9 cellular contexts compared by ENCODE assay signal in the genomic region with DNA sequence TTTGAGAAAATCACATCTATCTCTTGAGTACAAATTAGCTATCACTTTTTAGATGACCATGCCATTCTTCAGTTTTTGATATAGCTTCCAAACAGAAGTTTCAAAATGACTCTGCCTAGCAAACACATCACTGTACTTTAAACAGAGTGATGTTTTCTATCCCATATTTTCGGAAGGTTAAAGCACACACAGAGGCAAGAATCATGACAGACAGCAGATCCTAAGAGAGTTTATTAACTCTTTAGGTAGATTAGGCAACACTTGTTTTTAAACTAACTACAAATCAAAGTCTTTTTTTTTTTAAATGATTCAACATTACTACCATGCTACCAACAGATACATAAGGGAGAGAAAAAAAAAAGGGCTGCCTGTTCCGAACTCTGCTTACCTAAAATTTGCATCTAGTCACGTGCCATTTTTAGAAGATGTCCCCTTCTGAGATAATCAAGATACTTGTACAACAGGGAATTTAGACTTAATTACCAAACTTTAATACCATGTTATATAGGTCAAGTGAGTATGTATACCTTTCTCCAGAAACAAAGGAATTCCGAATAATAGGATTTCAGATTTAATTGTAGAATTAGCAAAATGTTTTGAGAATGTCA. TPM values are rescaled to one million over a fixed set of nuclear protein-coding genes. Genes with fewer than 3 reads are reported as not detected.
DNase-seq lines count a peak whose midpoint lies in the region; ATAC-seq and TF ChIP-seq lines count a peak whose summit lies in the region.
"Had no signal": no experiment of that assay in that cellular context is flagged by ENCODE, and none has a peak within 500 bp of the region (broad histone marks: within the 10 kb centered on the region; RNA-seq: fewer than 3 reads in every experiment).

No MANE protein-coding gene starts in this region.

- no peak for ATAC-seq in WTC11
- no peak for ATAC-seq in GM18909 (IDR thresholded peaks at IDR 0.05; ENCODE audit: poor library complexity, unreplicated experiment)
- no peak for ATAC-seq in HG02870 (IDR thresholded peaks at IDR 0.05; ENCODE audit: unreplicated experiment)

- TF ChIP-seq CTCF in WTC11 (IDR thresholded peaks at IDR 0.05) (no peak), fibroblast of the aortic adventitia (IDR thresholded peaks at IDR 0.05; ENCODE audit: insufficient read depth, low read length) (no peak)

- DNase-seq in WTC11 (ENCODE audit: low spot score) (no peak), fibroblast of the aortic adventitia (ENCODE audit: low read depth) (peak; percentile 29), erythroblast (lab: John Stamatoyannopoulos, UW) (no peak)

- H3K27me3 ChIP-seq in HUES48 (ENCODE audit: control insufficient read depth, insufficient read depth, low read length) = no peaks in the 10 kb centered on the region; the same call in 1 of the 2 replicates
- no peaks in the 10 kb centered on the region for H3K27me3 ChIP-seq in skeletal muscle tissue (ENCODE audit: control insufficient read depth in 3 of 3, insufficient read depth in 3 of 3, low read length in 3 of 3)

- TF ChIP-seq POLR2A in erythroblast (IDR thresholded peaks at IDR 0.05; ENCODE audit: low read length) = no peak

- H3K4me3 Mint-ChIP-seq in WTC11 = peak overlapping the region; percentile 89

- no peaks in the 10 kb centered on the region for H3K9me3 ChIP-seq in HUES48 (ENCODE audit: control insufficient read depth, insufficient read depth, low read length)
- H3K9me3 ChIP-seq in skeletal muscle tissue (ENCODE audit: control insufficient read depth in 3 of 3, low read length in 3 of 3) = no peaks in the 10 kb centered on the region
- H3K9me3 ChIP-seq: HAP-1, neutrophil had no signal

- H3K9ac ChIP-seq in HUES48 (ENCODE audit: low read depth, low read length) (peak overlapping the region; percentile 76; the same call in 1 of the 2 replicates), skeletal muscle tissue (ENCODE audit: low read depth in 1 of 3, low read length in 3 of 3) (peak overlapping the region in 2 of 3 donors; percentile 27 to 94)

- H3K36me3 ChIP-seq in HUES48 (ENCODE audit: control insufficient read depth, insufficient read depth, low read length) (no peaks in the 10 kb centered on the region), skeletal muscle tissue (ENCODE audit: control insufficient read depth in 3 of 3, insufficient read depth in 3 of 3, low read length in 3 of 3) (no peaks in the 10 kb centered on the region)
- H3K36me3 ChIP-seq: HAP-1, neutrophil had no signal

- 0 out of 2 replicates have a peak overlapping the region, but pooled peaks have one; percentile 50 for H3K27ac Mint-ChIP-seq in WTC11

- POLR2A ChIA-PET in WTC11 (lab: Charles Lee) = no interaction called here

- peaks cover 46% of the 10 kb centered on the region for H3K4me1 ChIP-seq in HUES48 (ENCODE audit: control insufficient read depth, insufficient read depth, low read length)
- peaks cover 3 to 15% (median 15%) of the 10 kb centered on the region in 3 donors for H3K4me1 ChIP-seq in skeletal muscle tissue (ENCODE audit: control insufficient read depth in 3 of 3, insufficient read depth in 3 of 3, low read length in 3 of 3)

- H3K4me1 Mint-ChIP-seq in WTC11 = peaks cover 60% of the 10 kb centered on the region

- H3K9me3 Mint-ChIP-seq in WTC11 = no peaks in the 10 kb centered on the region

- H3K27ac ChIP-seq in HUES48 (ENCODE audit: low read depth, low read length) = peak overlapping the region; percentile 92
- H3K27ac ChIP-seq in skeletal muscle tissue (ENCODE audit: low read depth, low read length) = peak overlapping the region; percentile 22
- H3K27ac ChIP-seq: neutrophil had no signal

- H3K36me3 Mint-ChIP-seq in WTC11 = no peaks in the 10 kb centered on the region

- H3K4me3 ChIP-seq in HUES48 (ENCODE audit: low read depth, low read length) (peak overlapping the region; percentile 84), fibroblast of the aortic adventitia (ENCODE audit: low read depth, low read length) (peak overlapping the region; percentile 75), skeletal muscle tissue (ENCODE audit: low read length in 3 of 3) (peak overlapping the region in 1 of 3 donors; percentile 79)

- CTCF ChIA-PET in WTC11 (lab: Charles Lee) = interaction anchor here (1.3 kb wide), 1 partner anchor 62 kb away, joined by 3 read pairs; no protein-coding TSS in a partner anchor

- H3K27me3 Mint-ChIP-seq in WTC11 (ENCODE audit: low read depth) = no peaks in the 10 kb centered on the region

TF ChIP-seq in WTC11, 78 proteins besides CTCF, POLR2A, EP300 and RAD21 (continues in another document):
- TF ChIP-seq, protein P1, sequence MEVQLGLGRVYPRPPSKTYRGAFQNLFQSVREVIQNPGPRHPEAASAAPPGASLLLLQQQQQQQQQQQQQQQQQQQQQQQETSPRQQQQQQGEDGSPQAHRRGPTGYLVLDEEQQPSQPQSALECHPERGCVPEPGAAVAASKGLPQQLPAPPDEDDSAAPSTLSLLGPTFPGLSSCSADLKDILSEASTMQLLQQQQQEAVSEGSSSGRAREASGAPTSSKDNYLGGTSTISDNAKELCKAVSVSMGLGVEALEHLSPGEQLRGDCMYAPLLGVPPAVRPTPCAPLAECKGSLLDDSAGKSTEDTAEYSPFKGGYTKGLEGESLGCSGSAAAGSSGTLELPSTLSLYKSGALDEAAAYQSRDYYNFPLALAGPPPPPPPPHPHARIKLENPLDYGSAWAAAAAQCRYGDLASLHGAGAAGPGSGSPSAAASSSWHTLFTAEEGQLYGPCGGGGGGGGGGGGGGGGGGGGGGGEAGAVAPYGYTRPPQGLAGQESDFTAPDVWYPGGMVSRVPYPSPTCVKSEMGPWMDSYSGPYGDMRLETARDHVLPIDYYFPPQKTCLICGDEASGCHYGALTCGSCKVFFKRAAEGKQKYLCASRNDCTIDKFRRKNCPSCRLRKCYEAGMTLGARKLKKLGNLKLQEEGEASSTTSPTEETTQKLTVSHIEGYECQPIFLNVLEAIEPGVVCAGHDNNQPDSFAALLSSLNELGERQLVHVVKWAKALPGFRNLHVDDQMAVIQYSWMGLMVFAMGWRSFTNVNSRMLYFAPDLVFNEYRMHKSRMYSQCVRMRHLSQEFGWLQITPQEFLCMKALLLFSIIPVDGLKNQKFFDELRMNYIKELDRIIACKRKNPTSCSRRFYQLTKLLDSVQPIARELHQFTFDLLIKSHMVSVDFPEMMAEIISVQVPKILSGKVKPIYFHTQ (CRISPR knock-in tag; IDR thresholded peaks at IDR 0.05) = no peak
- no peak for TF ChIP-seq GTF2I (CRISPR knock-in tag; conservative IDR thresholded peaks at IDR 0.05)
- TF ChIP-seq, protein P2, sequence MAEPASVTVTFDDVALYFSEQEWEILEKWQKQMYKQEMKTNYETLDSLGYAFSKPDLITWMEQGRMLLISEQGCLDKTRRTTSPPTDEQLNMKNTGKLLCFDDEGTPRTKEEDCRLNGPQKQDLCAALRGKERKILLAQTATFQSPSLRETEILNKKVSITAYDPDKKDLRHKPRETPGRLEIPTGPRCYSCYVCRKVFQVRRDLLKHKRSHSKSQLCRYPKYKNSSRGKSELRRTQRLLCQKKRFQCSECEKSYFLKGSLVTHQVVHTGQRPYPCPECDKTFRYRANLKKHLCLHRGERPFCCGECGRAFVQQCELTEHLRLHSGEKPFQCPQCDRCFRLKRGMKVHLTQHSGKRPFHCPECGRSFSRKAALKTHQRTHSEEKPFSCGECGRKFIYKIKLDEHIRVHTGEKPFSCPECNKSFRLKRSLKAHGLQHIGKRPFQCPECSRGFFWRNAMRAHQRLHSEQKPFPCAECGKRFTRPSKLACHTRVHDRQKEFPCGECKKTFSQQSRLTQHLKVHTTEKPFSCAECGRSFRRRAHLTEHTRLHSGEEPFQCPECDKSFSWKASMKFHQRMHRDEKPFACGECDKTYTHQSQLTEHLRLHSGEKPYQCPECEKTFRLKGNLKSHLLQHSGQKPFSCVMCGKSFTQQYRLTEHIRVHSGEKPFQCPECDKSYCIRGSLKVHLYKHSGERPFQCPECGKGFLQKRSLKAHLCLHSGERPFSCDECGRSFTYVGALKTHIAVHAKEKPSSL (CRISPR knock-in tag; conservative IDR thresholded peaks at IDR 0.05) = no peak
- TF ChIP-seq NR3C1 (CRISPR knock-in tag; conservative IDR thresholded peaks at IDR 0.05; ENCODE audit: low read depth) = no peak
- TF ChIP-seq ELF4 (CRISPR knock-in tag; IDR thresholded peaks at IDR 0.05; ENCODE audit: low read depth) = no peak
- TF ChIP-seq, protein P3, sequence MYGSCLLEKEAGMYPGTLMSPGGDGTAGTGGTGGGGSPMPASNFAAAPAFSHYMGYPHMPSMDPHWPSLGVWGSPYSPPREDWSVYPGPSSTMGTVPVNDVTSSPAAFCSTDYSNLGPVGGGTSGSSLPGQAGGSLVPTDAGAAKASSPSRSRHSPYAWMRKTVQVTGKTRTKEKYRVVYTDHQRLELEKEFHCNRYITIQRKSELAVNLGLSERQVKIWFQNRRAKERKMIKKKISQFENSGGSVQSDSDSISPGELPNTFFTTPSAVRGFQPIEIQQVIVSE (CRISPR knock-in tag; IDR thresholded peaks at IDR 0.05; ENCODE audit: borderline replicate concordance) = no peak
- TF ChIP-seq RELA (CRISPR knock-in tag; IDR thresholded peaks at IDR 0.05; ENCODE audit: borderline replicate concordance) = no peak
- TF ChIP-seq, protein P4, sequence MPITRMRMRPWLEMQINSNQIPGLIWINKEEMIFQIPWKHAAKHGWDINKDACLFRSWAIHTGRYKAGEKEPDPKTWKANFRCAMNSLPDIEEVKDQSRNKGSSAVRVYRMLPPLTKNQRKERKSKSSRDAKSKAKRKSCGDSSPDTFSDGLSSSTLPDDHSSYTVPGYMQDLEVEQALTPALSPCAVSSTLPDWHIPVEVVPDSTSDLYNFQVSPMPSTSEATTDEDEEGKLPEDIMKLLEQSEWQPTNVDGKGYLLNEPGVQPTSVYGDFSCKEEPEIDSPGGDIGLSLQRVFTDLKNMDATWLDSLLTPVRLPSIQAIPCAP (CRISPR knock-in tag; IDR thresholded peaks at IDR 0.05) = no peak
- no peak for TF ChIP-seq ZNF396 (CRISPR knock-in tag; IDR thresholded peaks at IDR 0.05; ENCODE audit: borderline replicate concordance)
- no peak for TF ChIP-seq ZNF263 (CRISPR knock-in tag; IDR thresholded peaks at IDR 0.05; ENCODE audit: low read depth)
- TF ChIP-seq, protein P5, sequence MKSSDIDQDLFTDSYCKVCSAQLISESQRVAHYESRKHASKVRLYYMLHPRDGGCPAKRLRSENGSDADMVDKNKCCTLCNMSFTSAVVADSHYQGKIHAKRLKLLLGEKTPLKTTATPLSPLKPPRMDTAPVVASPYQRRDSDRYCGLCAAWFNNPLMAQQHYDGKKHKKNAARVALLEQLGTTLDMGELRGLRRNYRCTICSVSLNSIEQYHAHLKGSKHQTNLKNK (CRISPR knock-in tag; IDR thresholded peaks at IDR 0.05) = no peak
- TF ChIP-seq ZNF671 (CRISPR knock-in tag; IDR thresholded peaks at IDR 0.05) = no peak
- no peak for TF ChIP-seq ATF1 (CRISPR knock-in tag; IDR thresholded peaks at IDR 0.05)
- no peak for TF ChIP-seq SP1 (CRISPR knock-in tag; conservative IDR thresholded peaks at IDR 0.05)

RNA-seq across cellular contexts. Expression of a gene that starts 2.7 kb away (rescaled TPM):
- total RNA-seq in WTC11 (2021) (53.1 to 56.3 TPM (median 54.3 TPM) in 3 replicates), fibroblast of the aortic adventitia (ENCODE audit: low replicate concordance) (70.2 and 170 TPM in 2 replicates), skeletal muscle tissue (48.0 TPM)
